9 cellular contexts compared by ENCODE assay signal in the genomic region with DNA sequence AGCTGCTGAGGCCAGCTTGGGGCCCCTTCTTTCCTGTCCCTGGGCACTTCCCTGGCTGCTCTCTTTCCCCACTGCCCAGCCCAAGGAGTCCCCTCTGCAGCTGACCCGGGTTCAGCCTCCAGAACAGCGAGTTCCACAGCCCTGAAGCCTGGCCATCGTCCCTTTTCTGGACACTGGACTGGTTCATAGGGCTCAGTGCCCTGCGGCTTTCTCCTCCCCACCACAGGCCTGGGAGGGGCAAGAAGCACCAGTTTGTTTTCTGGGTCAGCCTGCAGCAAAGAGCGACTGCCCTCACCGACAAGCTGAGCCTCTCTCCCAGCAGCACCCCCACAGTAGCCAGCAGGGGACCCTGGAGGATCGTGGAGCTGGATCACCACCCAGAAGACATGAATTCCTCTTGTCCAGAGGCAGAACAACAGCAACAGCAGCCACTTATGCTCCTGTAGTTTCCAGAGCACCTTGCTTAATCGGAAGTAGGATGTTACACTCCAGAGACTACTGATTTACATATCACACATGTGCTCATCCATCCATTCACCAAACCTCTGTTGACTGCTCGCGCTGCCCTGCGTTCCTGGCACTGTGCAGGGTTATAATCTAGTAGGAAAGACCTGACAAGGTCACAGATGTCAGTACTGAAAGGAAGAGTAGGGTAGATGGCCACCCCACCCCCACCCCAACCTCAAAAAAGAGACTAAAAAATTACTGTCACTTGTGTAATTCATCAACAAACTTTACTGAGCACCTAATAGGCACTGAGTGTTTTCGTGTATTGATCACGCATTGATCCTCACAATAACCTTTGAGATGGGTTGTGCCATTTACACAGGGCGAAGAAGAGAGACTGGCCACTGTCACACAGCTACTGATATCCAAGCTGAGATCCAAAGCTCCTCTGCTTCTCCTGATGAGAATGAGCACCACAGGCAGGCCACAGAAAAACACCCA. TPM values are rescaled to one million over a fixed set of nuclear protein-coding genes. Genes with fewer than 3 reads are reported as not detected.
DNase-seq lines count a peak whose midpoint lies in the region; ATAC-seq and TF ChIP-seq lines count a peak whose summit lies in the region.
"Had no signal": no experiment of that assay in that cellular context is flagged by ENCODE, and none has a peak within 500 bp of the region (broad histone marks: within the 10 kb centered on the region; RNA-seq: fewer than 3 reads in every experiment).

No MANE protein-coding gene starts in this region.

- H3K27ac Mint-ChIP-seq in CD4-positive, CD25-positive, alpha-beta regulatory T cell = peak overlapping the region; percentile 98 to 99 (median 99)
- peak overlapping the region; percentile 84 for H3K27ac Mint-ChIP-seq in stimulated activated naive CD8-positive, alpha-beta T cell treated with anti-CD3 and anti-CD28 coated beads, Interleukin-15, Interleukin-2, amounts not matched to agents 100 ng/mL and 50 ng/mL, for 24 hours

- no peaks in the 10 kb centered on the region for H3K9me3 Mint-ChIP-seq in CD4-positive, CD25-positive, alpha-beta regulatory T cell
- no peaks in the 10 kb centered on the region for H3K9me3 Mint-ChIP-seq in stimulated activated naive CD8-positive, alpha-beta T cell treated with anti-CD3 and anti-CD28 coated beads, Interleukin-15, Interleukin-2, amounts not matched to agents 100 ng/mL and 50 ng/mL, for 24 hours

- in situ Hi-C loops in astrocyte of the spinal cord (cut with HindIII; ENCODE audit: low sequenced_read_pairs) = no loop called here

- DNase-seq in CD4-positive, CD25-positive, alpha-beta regulatory T cell = peak in 1 of 3 donors; percentile 64
- peak; percentile 10 for DNase-seq in LNCaP clone FGC (ENCODE audit: low read depth)
- DNase-seq in astrocyte of the spinal cord (ENCODE audit: low read depth, low spot score) = no peak
- DNase-seq in HuH-7 (ENCODE audit: low spot score) = no peak
- no peak for DNase-seq in activated CD4-positive, CD25-positive, alpha-beta regulatory T cell (lab: John Stamatoyannopoulos, UW)

- TF ChIP-seq CTCF in LNCaP clone FGC (IDR thresholded peaks at IDR 0.05; ENCODE audit: control insufficient read depth, extremely low read depth, insufficient read depth) (0 out of 2 replicates have a peak, but pooled peaks have one; percentile 12), astrocyte of the spinal cord (IDR thresholded peaks at IDR 0.05; ENCODE audit: low read depth, low read length) (peak; percentile 10)

- no peaks in the 10 kb centered on the region for H3K36me3 ChIP-seq in CD4-positive, CD25-positive, alpha-beta regulatory T cell (ENCODE audit: control insufficient read depth, insufficient read depth, low read length)

- H3K4me3 ChIP-seq in CD4-positive, CD25-positive, alpha-beta regulatory T cell (ENCODE audit: low read depth, low read length) = peak overlapping the region; percentile 65
- H3K4me3 ChIP-seq in LNCaP clone FGC (ENCODE audit: low read depth, low read length) (peak overlapping the region; percentile 13; the same call in 1 of the 2 replicates), astrocyte of the spinal cord (ENCODE audit: low read depth, low read length) (no peak overlapping the region)

- H3K27me3 ChIP-seq in CD4-positive, CD25-positive, alpha-beta regulatory T cell (ENCODE audit: control insufficient read depth, insufficient read depth, low read length) = no peaks in the 10 kb centered on the region
- H3K27me3 ChIP-seq in layer of hippocampus (ENCODE audit: control insufficient read depth, insufficient read depth, low read length) = no peaks in the 10 kb centered on the region

- H3K4me1 Mint-ChIP-seq in CD4-positive, CD25-positive, alpha-beta regulatory T cell = peaks cover 29 to 68% (median 42%) of the 10 kb centered on the region in 4 donors
- peaks cover 57% of the 10 kb centered on the region for H3K4me1 Mint-ChIP-seq in stimulated activated naive CD8-positive, alpha-beta T cell treated with anti-CD3 and anti-CD28 coated beads, Interleukin-15, Interleukin-2, amounts not matched to agents 100 ng/mL and 50 ng/mL, for 24 hours (ENCODE audit: low read depth)

- no peaks in the 10 kb centered on the region for H3K9me3 ChIP-seq in CD4-positive, CD25-positive, alpha-beta regulatory T cell (ENCODE audit: control insufficient read depth in 2 of 2, low read length in 2 of 2)

- no peaks in the 10 kb centered on the region for H3K27me3 Mint-ChIP-seq in CD4-positive, CD25-positive, alpha-beta regulatory T cell
- H3K27me3 Mint-ChIP-seq in stimulated activated naive CD8-positive, alpha-beta T cell treated with anti-CD3 and anti-CD28 coated beads, Interleukin-15, Interleukin-2, amounts not matched to agents 100 ng/mL and 50 ng/mL, for 24 hours = no peaks in the 10 kb centered on the region

- peak; percentile 18 to 28 for ATAC-seq in CD4-positive, CD25-positive, alpha-beta regulatory T cell (ENCODE audit: low read depth in 2 of 2)
- ATAC-seq in GM19468 (IDR thresholded peaks at IDR 0.05; ENCODE audit: extremely low read depth, unreplicated experiment) = peak; percentile 27

- H3K27ac ChIP-seq in CD4-positive, CD25-positive, alpha-beta regulatory T cell (ENCODE audit: insufficient read depth, low read length, poor library complexity, severe bottlenecking) = peak overlapping the region; percentile 94
- peak overlapping the region; percentile 85 for H3K27ac ChIP-seq in layer of hippocampus (ENCODE audit: low read depth, low read length)

- no peaks in the 10 kb centered on the region for H3K36me3 Mint-ChIP-seq in CD4-positive, CD25-positive, alpha-beta regulatory T cell
- no peaks in the 10 kb centered on the region for H3K36me3 Mint-ChIP-seq in stimulated activated naive CD8-positive, alpha-beta T cell treated with anti-CD3 and anti-CD28 coated beads, Interleukin-15, Interleukin-2, amounts not matched to agents 100 ng/mL and 50 ng/mL, for 24 hours (ENCODE audit: low read depth)

- peaks cover 52% of the 10 kb centered on the region for H3K4me1 ChIP-seq in CD4-positive, CD25-positive, alpha-beta regulatory T cell (ENCODE audit: control insufficient read depth, insufficient read depth, low read length, poor library complexity, severe bottlenecking)

- H3K4me3 Mint-ChIP-seq in CD4-positive, CD25-positive, alpha-beta regulatory T cell = peak overlapping the region; percentile 80 to 86 (median 82)
- H3K4me3 Mint-ChIP-seq in stimulated activated naive CD8-positive, alpha-beta T cell treated with anti-CD3 and anti-CD28 coated beads, Interleukin-15, Interleukin-2, amounts not matched to agents 100 ng/mL and 50 ng/mL, for 24 hours = peak overlapping the region; percentile 69

RNA-seq across cellular contexts. Expression of a gene that starts 13.0 kb away (rescaled TPM):
- 4.8 TPM for total RNA-seq in CD4-positive, CD25-positive, alpha-beta regulatory T cell
- 10 to 100 TPM in 1 of 4 donors, 1 to 10 TPM in 3; 3.3 to 10.7 (median 6.0) TPM for polyA plus RNA-seq in CD4-positive, CD25-positive, alpha-beta regulatory T cell
- total RNA-seq: HT1080 had no signal

RNA-seq across cellular contexts. Expression of a gene that starts 55.1 kb away (rescaled TPM):
- total RNA-seq in CD4-positive, CD25-positive, alpha-beta regulatory T cell = 229 TPM
- polyA plus RNA-seq in CD4-positive, CD25-positive, alpha-beta regulatory T cell = 1 to 10 TPM; 2.1 to 4.1 (median 3.1) TPM
